Comparison of ENCODE assay signal across 8 cellular contexts in the genomic region with DNA sequence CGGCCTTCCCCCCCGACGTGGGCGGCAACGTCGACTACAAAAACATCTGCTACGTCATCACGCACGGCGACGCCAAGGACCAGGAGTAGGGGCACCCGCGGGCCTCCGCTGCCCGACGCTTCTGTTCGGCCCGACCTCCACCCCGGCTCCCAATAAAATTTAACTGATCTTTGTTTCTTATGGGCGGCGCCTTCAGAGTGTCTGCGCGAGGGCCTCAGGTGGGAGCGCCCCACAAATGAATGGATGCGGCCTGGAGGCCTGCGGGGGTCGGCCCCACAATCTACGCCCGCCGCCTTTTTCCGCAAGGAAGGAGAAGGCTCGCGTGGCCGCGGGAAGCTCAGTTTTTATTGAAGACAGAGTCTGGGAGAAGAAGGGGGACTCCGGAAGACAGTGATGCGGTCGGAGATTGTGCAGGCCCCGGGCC. TPM values are rescaled to one million over a fixed set of nuclear protein-coding genes. Genes with fewer than 3 reads are reported as not detected.
DNase-seq lines count a peak whose midpoint lies in the region; ATAC-seq and TF ChIP-seq lines count a peak whose summit lies in the region.

No MANE protein-coding gene starts in this region.

- CTCF ChIA-PET in activated CD8-positive, alpha-beta memory T cell treated with anti-CD3 and anti-CD28 coated beads, Interleukin-2, amount 10 ng/mL, durations not matched to agents 7 days and 5 days (lab: Charles Lee), result interaction anchor here (0.6 to 1.3 kb wide), 6 partner anchors 22 to 248 kb away, joined by 3 to 9 read pairs (median 4); a partner anchor contains a TSS

- H3K9ac ChIP-seq in endodermal cell (ENCODE audit: extremely low read depth, low read length, poor library complexity, severe bottlenecking), result peak overlapping the region; percentile 91

- TF ChIP-seq CTCF in endodermal cell (conservative IDR thresholded peaks at IDR 0.05), result no peak

- H3K4me1 Mint-ChIP-seq in activated CD8-positive, alpha-beta memory T cell treated with anti-CD3 and anti-CD28 coated beads, Interleukin-2, amount 10 ng/mL, durations not matched to agents 7 days and 5 days, result peaks cover 40% of the 10 kb centered on the region
- peaks cover 10% of the 10 kb centered on the region for H3K4me1 Mint-ChIP-seq in endodermal cell

- WGBS in endodermal cell (ENCODE audit: insufficient coverage in 1 of 2, insufficient read length in 1 of 2), 2 experiments, result 3 to 7% methylated on average over 3 to 39 of the region's 39 CpGs
- WGBS in mesodermal cell (ENCODE audit: insufficient coverage in 2 of 2), 2 experiments, result 2 to 3% methylated on average over 21 to 35 of the region's 39 CpGs

- peak overlapping the region; percentile 88 for H3K4me3 Mint-ChIP-seq in activated CD8-positive, alpha-beta memory T cell treated with anti-CD3 and anti-CD28 coated beads, Interleukin-2, amount 10 ng/mL, durations not matched to agents 7 days and 5 days
- peak overlapping the region; percentile 92 for H3K4me3 Mint-ChIP-seq in endodermal cell

- H3K27ac ChIP-seq in endodermal cell (ENCODE audit: low read depth, low read length), result peak overlapping the region; percentile 100
- peak overlapping the region; percentile 100 for H3K27ac ChIP-seq in mesodermal cell (ENCODE audit: low read depth, low read length, severe bottlenecking)

- peaks cover 6% of the 10 kb centered on the region for H3K4me1 ChIP-seq in endodermal cell (ENCODE audit: control insufficient read depth, insufficient read depth, low read length)
- H3K4me1 ChIP-seq in mesodermal cell (ENCODE audit: control insufficient read depth, insufficient read depth, low read length, poor library complexity, severe bottlenecking), result peaks cover 22% of the 10 kb centered on the region

- no peaks in the 10 kb centered on the region for H3K27me3 Mint-ChIP-seq in activated CD8-positive, alpha-beta memory T cell treated with anti-CD3 and anti-CD28 coated beads, Interleukin-2, amount 10 ng/mL, durations not matched to agents 7 days and 5 days
- H3K27me3 Mint-ChIP-seq in endodermal cell (ENCODE audit: insufficient read depth), result no peaks in the 10 kb centered on the region

- DNase-seq in AG20443 (ENCODE audit: low spot score) (peak; percentile 84), NCI-H82 treated with DMSO at 0.1 percent for 48 hours (lab: John Stamatoyannopoulos, UW; ENCODE audit: unreplicated experiment) (peak; percentile 53), endodermal cell (peak; percentile 95)
- DNase-seq in activated CD8-positive, alpha-beta memory T cell treated with anti-CD3 and anti-CD28 coated beads, Interleukin-2, amount 10 ng/mL, durations not matched to agents 7 days and 5 days, result peak; percentile 93
- DNase-seq in stimulated activated CD8-positive, alpha-beta memory T cell treated with anti-CD3 and anti-CD28 coated beads, Interleukin-15, amount 100 ng/mL, for 1 hour (ENCODE audit: low read depth), result peak; percentile 77

- no peaks in the 10 kb centered on the region for H3K9me3 ChIP-seq in endodermal cell (ENCODE audit: control insufficient read depth, low read length)
- H3K9me3 ChIP-seq in mesodermal cell (ENCODE audit: control insufficient read depth, low read length), result no peaks in the 10 kb centered on the region

- peak overlapping the region; percentile 100 for H3K27ac Mint-ChIP-seq in activated CD8-positive, alpha-beta memory T cell treated with anti-CD3 and anti-CD28 coated beads, Interleukin-2, amount 10 ng/mL, durations not matched to agents 7 days and 5 days
- peak overlapping the region; percentile 100 for H3K27ac Mint-ChIP-seq in endodermal cell

- peaks cover 19% of the 10 kb centered on the region for H3K36me3 Mint-ChIP-seq in activated CD8-positive, alpha-beta memory T cell treated with anti-CD3 and anti-CD28 coated beads, Interleukin-2, amount 10 ng/mL, durations not matched to agents 7 days and 5 days
- H3K36me3 Mint-ChIP-seq in endodermal cell (ENCODE audit: low read depth), result peaks cover 3% of the 10 kb centered on the region

- H3K36me3 ChIP-seq in endodermal cell (ENCODE audit: control insufficient read depth, insufficient read depth, low read length) (peaks cover 8% of the 10 kb centered on the region), mesodermal cell (ENCODE audit: control insufficient read depth, insufficient read depth, low read length) (peaks cover 8% of the 10 kb centered on the region)

- ATAC-seq in GM19351 (IDR thresholded peaks at IDR 0.05; ENCODE audit: unreplicated experiment), result peak; percentile 27
- ATAC-seq in HG03575 (IDR thresholded peaks at IDR 0.05; ENCODE audit: extremely low read depth, insufficient number of reproducible peaks, low FRiP score, unreplicated experiment), result peak; percentile 6
- ATAC-seq in activated CD8-positive, alpha-beta memory T cell treated with anti-CD3 and anti-CD28 coated beads, Interleukin-2, amount 10 ng/mL, durations not matched to agents 7 days and 5 days, result peak; percentile 40

- no peaks in the 10 kb centered on the region for H3K27me3 ChIP-seq in endodermal cell (ENCODE audit: control insufficient read depth, insufficient read depth, low read length, poor library complexity, severe bottlenecking)

- H3K4me3 ChIP-seq in endodermal cell (ENCODE audit: low read length) (peak overlapping the region; percentile 79), mesodermal cell (ENCODE audit: extremely low read depth, insufficient read depth, low read length, poor library complexity, severe bottlenecking) (peak overlapping the region; percentile 72)

- no peaks in the 10 kb centered on the region for H3K9me3 Mint-ChIP-seq in activated CD8-positive, alpha-beta memory T cell treated with anti-CD3 and anti-CD28 coated beads, Interleukin-2, amount 10 ng/mL, durations not matched to agents 7 days and 5 days (ENCODE audit: low read depth)
- H3K9me3 Mint-ChIP-seq in endodermal cell, result no peaks in the 10 kb centered on the region

RNA-seq across cellular contexts. Expression of a gene that starts 3.2 kb away (rescaled TPM):
- 1 to 10 TPM in 1 of 2 experiments, not detected in 1; 1.0 TPM for total RNA-seq in activated CD8-positive, alpha-beta memory T cell treated with anti-CD3 and anti-CD28 coated beads, Interleukin-2, amount 10 ng/mL, durations not matched to agents 7 days and 5 days
- total RNA-seq in endodermal cell, result 1 to 10 TPM in 1 of 2 donors, not detected in 1; 1.2 TPM
- polyA plus RNA-seq in endodermal cell (2013, experiment 1 of 2), result 0.64 TPM
- polyA plus RNA-seq in endodermal cell (2013, experiment 2 of 2), result 0.62 TPM
- polyA plus RNA-seq in mesodermal cell (2013, experiment 1 of 2), result 0.92 TPM
- 1.0 TPM for polyA plus RNA-seq in mesodermal cell (2013, experiment 2 of 2)

RNA-seq across cellular contexts. Expression of a gene that starts 4.5 kb away (rescaled TPM):
- total RNA-seq in activated CD8-positive, alpha-beta memory T cell treated with anti-CD3 and anti-CD28 coated beads, Interleukin-2, amount 10 ng/mL, durations not matched to agents 7 days and 5 days, result 100 to 1,000 TPM; 259 to 278 TPM
- 1 to 10 TPM; 1.1 to 2.3 TPM for total RNA-seq in endodermal cell
- polyA plus RNA-seq in endodermal cell (2013, experiment 1 of 2), result 3.3 TPM
- polyA plus RNA-seq in endodermal cell (2013, experiment 2 of 2), result 2.0 TPM
- 1.6 TPM for polyA plus RNA-seq in mesodermal cell (2013, experiment 1 of 2)
- 2.2 TPM for polyA plus RNA-seq in mesodermal cell (2013, experiment 2 of 2)

RNA-seq across cellular contexts. Expression of a gene that starts 7.5 kb away (rescaled TPM):
- total RNA-seq in activated CD8-positive, alpha-beta memory T cell treated with anti-CD3 and anti-CD28 coated beads, Interleukin-2, amount 10 ng/mL, durations not matched to agents 7 days and 5 days, result 10 to 100 TPM; 84.1 to 87.3 TPM
- total RNA-seq in endodermal cell, result 10 to 100 TPM; 30.7 to 36.3 TPM
- 32.4 TPM for polyA plus RNA-seq in endodermal cell (2013, experiment 1 of 2)
- polyA plus RNA-seq in endodermal cell (2013, experiment 2 of 2), result 27.8 TPM
- polyA plus RNA-seq in mesodermal cell (2013, experiment 1 of 2), result 29.0 TPM
- 24.5 TPM for polyA plus RNA-seq in mesodermal cell (2013, experiment 2 of 2)

RNA-seq across cellular contexts. Expression of a gene that starts 17.4 kb away (rescaled TPM):
- 10 to 100 TPM; 13.7 to 15.6 TPM for total RNA-seq in activated CD8-positive, alpha-beta memory T cell treated with anti-CD3 and anti-CD28 coated beads, Interleukin-2, amount 10 ng/mL, durations not matched to agents 7 days and 5 days
- 10 to 100 TPM; 40.1 to 58.4 TPM for total RNA-seq in endodermal cell
- polyA plus RNA-seq in endodermal cell (2013, experiment 1 of 2), result 66.8 TPM
- 70.0 TPM for polyA plus RNA-seq in endodermal cell (2013, experiment 2 of 2)
- 18.9 TPM for polyA plus RNA-seq in mesodermal cell (2013, experiment 1 of 2)
- polyA plus RNA-seq in mesodermal cell (2013, experiment 2 of 2), result 14.7 TPM

RNA-seq across cellular contexts. Expression of a gene that starts 22.7 kb away (rescaled TPM):
- total RNA-seq in activated CD8-positive, alpha-beta memory T cell treated with anti-CD3 and anti-CD28 coated beads, Interleukin-2, amount 10 ng/mL, durations not matched to agents 7 days and 5 days, result 10 to 100 TPM; 70.0 to 94.9 TPM
- total RNA-seq in endodermal cell, result 10 to 100 TPM; 75.4 to 76.0 TPM
- 39.8 TPM for polyA plus RNA-seq in endodermal cell (2013, experiment 1 of 2)
- polyA plus RNA-seq in endodermal cell (2013, experiment 2 of 2), result 35.9 TPM
- 30.5 TPM for polyA plus RNA-seq in mesodermal cell (2013, experiment 1 of 2)
- polyA plus RNA-seq in mesodermal cell (2013, experiment 2 of 2), result 32.0 TPM

Comparison
In these comparisons a context has a peak if more than half of its experiments do, and no peak if none do; other contexts are left out.
1. Peak in every context shown above with its lines: DNase-seq, ATAC-seq, H3K4me3 ChIP-seq and H3K27ac ChIP-seq.
2. RNA of a gene that starts 4.5 kb away (total RNA-seq): 259 to 278 TPM in activated CD8-positive, alpha-beta memory T cell treated with anti-CD3 and anti-CD28 coated beads, Interleukin-2, amount 10 ng/mL, durations not matched to agents 7 days and 5 days; 1.1 to 2.3 TPM in endodermal cell; every median in the first group is over 10 times any median in the second.